ENCODE assay signal across 2 cellular contexts in genomic region chr5:157860898-157861894, GRCh38.
TF ChIP-seq lines count a peak whose summit lies in the region.

No MANE protein-coding gene starts in this region.

TF ChIP-seq in SK-N-SH, 30 proteins besides CTCF, POLR2A, EP300 and RAD21 (continued from another document):
- TF ChIP-seq, protein P1, sequence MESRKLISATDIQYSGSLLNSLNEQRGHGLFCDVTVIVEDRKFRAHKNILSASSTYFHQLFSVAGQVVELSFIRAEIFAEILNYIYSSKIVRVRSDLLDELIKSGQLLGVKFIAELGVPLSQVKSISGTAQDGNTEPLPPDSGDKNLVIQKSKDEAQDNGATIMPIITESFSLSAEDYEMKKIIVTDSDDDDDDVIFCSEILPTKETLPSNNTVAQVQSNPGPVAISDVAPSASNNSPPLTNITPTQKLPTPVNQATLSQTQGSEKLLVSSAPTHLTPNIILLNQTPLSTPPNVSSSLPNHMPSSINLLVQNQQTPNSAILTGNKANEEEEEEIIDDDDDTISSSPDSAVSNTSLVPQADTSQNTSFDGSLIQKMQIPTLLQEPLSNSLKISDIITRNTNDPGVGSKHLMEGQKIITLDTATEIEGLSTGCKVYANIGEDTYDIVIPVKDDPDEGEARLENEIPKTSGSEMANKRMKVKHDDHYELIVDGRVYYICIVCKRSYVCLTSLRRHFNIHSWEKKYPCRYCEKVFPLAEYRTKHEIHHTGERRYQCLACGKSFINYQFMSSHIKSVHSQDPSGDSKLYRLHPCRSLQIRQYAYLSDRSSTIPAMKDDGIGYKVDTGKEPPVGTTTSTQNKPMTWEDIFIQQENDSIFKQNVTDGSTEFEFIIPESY (IDR thresholded peaks at IDR 0.05; ENCODE audit: borderline replicate concordance, low read depth), result no peak

TF ChIP-seq in SK-N-SH treated with all-trans-retinoic acid at 6 μM for 48 hours, 23 proteins besides CTCF, POLR2A, EP300 and RAD21 (continued from another document):
- TF ChIP-seq ARNTL (CRISPR knock-in tag; IDR thresholded peaks at IDR 0.05; ENCODE audit: borderline replicate concordance, low read depth) (no peak), GLIS3 (CRISPR knock-in tag; IDR thresholded peaks at IDR 0.05) (no peak), SNAI2 (CRISPR knock-in tag; IDR thresholded peaks at IDR 0.05) (no peak), ZFP30 (CRISPR knock-in tag; IDR thresholded peaks at IDR 0.05) (no peak)
